In the genomic region with DNA sequence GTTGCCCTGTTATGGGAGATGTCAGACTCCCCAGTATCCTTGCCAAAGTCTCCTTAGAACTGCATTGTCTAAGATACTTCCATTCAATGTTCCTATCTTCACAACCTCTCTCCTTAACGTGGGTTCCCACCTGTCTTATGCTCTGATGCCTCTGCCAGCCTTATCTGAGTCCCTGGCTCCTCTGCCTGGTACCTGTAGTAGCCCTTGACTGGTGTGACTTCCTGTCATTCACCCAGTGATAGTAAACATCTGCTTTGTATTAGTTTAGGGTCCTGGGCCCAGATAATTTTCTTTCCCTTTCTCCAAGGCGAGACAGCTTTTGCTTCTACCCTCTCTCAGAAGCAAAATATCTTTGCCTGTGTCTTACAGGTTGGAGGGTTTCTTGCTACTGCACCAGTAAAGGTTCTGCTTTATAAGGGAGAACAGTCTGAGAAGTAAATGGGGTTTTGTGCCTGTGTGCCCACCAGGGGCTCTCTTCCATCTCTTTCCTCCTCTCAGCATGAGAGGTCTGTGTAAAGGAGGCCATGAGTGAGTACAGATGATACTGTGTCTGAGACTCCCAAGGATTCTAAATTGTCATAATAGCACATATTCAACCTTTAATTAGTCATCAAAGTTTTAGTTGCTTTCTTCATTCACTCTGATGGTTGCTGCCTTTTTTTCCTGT, we compare ENCODE assay signal across 2 cellular contexts.
TF ChIP-seq lines count a peak whose summit lies in the region.

No MANE protein-coding gene starts in this region.

TF ChIP-seq in HepG2, 621 proteins besides CTCF, POLR2A, EP300 and RAD21:
- no peak for TF ChIP-seq ZNF124 (CRISPR knock-in tag; IDR thresholded peaks at IDR 0.05)
- no peak for TF ChIP-seq CEBPG (CRISPR knock-in tag; IDR thresholded peaks at IDR 0.05)
- TF ChIP-seq THAP11 (CRISPR knock-in tag; IDR thresholded peaks at IDR 0.05), result no peak
- TF ChIP-seq ZNF557 (CRISPR knock-in tag; IDR thresholded peaks at IDR 0.05), result no peak
- TF ChIP-seq BCL6 (CRISPR knock-in tag; IDR thresholded peaks at IDR 0.05), result no peak
- TF ChIP-seq, protein P1, sequence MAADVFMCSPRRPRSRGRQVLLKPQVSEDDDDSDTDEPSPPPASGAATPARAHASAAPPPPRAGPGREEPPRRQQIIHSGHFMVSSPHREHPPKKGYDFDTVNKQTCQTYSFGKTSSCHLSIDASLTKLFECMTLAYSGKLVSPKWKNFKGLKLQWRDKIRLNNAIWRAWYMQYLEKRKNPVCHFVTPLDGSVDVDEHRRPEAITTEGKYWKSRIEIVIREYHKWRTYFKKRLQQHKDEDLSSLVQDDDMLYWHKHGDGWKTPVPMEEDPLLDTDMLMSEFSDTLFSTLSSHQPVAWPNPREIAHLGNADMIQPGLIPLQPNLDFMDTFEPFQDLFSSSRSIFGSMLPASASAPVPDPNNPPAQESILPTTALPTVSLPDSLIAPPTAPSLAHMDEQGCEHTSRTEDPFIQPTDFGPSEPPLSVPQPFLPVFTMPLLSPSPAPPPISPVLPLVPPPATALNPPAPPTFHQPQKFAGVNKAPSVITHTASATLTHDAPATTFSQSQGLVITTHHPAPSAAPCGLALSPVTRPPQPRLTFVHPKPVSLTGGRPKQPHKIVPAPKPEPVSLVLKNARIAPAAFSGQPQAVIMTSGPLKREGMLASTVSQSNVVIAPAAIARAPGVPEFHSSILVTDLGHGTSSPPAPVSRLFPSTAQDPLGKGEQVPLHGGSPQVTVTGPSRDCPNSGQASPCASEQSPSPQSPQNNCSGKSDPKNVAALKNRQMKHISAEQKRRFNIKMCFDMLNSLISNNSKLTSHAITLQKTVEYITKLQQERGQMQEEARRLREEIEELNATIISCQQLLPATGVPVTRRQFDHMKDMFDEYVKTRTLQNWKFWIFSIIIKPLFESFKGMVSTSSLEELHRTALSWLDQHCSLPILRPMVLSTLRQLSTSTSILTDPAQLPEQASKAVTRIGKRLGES (CRISPR knock-in tag; IDR thresholded peaks at IDR 0.05; ENCODE audit: borderline replicate concordance), result no peak
- no peak for TF ChIP-seq KDM6A (CRISPR knock-in tag; IDR thresholded peaks at IDR 0.05; ENCODE audit: low read depth)

TF ChIP-seq in H1, 55 proteins besides CTCF, POLR2A, EP300 and RAD21:
- TF ChIP-seq, protein P2, sequence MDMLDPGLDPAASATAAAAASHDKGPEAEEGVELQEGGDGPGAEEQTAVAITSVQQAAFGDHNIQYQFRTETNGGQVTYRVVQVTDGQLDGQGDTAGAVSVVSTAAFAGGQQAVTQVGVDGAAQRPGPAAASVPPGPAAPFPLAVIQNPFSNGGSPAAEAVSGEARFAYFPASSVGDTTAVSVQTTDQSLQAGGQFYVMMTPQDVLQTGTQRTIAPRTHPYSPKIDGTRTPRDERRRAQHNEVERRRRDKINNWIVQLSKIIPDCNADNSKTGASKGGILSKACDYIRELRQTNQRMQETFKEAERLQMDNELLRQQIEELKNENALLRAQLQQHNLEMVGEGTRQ (IDR thresholded peaks at IDR 0.05; ENCODE audit: low read length), result no peak
- peak; percentile 41; the same call in 1 of the 2 replicates for TF ChIP-seq YY1 (IDR thresholded peaks at IDR 0.05; ENCODE audit: low read depth, low read length)
